In genomic region chr20:17976305-17976704, GRCh38 we compare ENCODE assay signal across 17 cellular contexts. TPM values are rescaled to one million over a fixed set of nuclear protein-coding genes. Genes with fewer than 3 reads are reported as not detected.
DNase-seq lines count a peak whose midpoint lies in the region; TF ChIP-seq lines count a peak whose summit lies in the region.
"Had no signal": no experiment of that assay in that cellular context is flagged by ENCODE, and none has a peak within 500 bp of the region (broad histone marks: within the 10 kb centered on the region; RNA-seq: fewer than 3 reads in every experiment).

No MANE protein-coding gene starts in this region.

- peaks cover 45% of the 10 kb centered on the region for H4K20me1 ChIP-seq in Loucy (ENCODE audit: insufficient read depth, low read length, poor library complexity, severe bottlenecking)

- H3K4me2 ChIP-seq in Loucy (ENCODE audit: low read depth, low read length, poor library complexity, severe bottlenecking): peak overlapping the region; percentile 86
- H3K4me2 ChIP-seq: BLaER1 treated with 17β-estradiol and CSF1 and Interleukin-3, amounts not matched to agents 10 nM and 100 nM had no signal

- 50 to 72% methylated on average over 6 of the region's 6 CpGs for WGBS in thyroid gland, 2 donors

- peaks cover 50% of the 10 kb centered on the region for H3K36me3 Mint-ChIP-seq in T-helper 2 cell treated with Interferon-gamma antibody and Interleukin-4, amounts not matched to agents 5 μg/mL and 100 μg/mL, for 36 hours (ENCODE audit: low read depth)
- peaks cover 3% of the 10 kb centered on the region for H3K36me3 Mint-ChIP-seq in endothelial cell (ENCODE audit: low read depth, unreplicated experiment)

- H3K27me3 ChIP-seq in Loucy (ENCODE audit: insufficient read depth, low read length, poor library complexity, severe bottlenecking) (no peaks in the 10 kb centered on the region), thyroid gland (no peaks in the 10 kb centered on the region)
- H3K27me3 ChIP-seq: BLaER1 treated with 17β-estradiol and CSF1 and Interleukin-3, amounts not matched to agents 10 nM and 100 nM had no signal

- H3F3A ChIP-seq in Loucy (ENCODE audit: low read depth): no peaks in the 10 kb centered on the region

- no peak for TF ChIP-seq POLR2A in thyroid gland (IDR thresholded peaks at IDR 0.05)

- H3K4me3 Mint-ChIP-seq in T-helper 2 cell treated with Interferon-gamma antibody and Interleukin-4, amounts not matched to agents 5 μg/mL and 100 μg/mL, for 36 hours: no peak overlapping the region
- no peak overlapping the region for H3K4me3 Mint-ChIP-seq in endothelial cell (ENCODE audit: unreplicated experiment)
- H3K4me3 Mint-ChIP-seq: CD4-positive, alpha-beta T cell; H9 had no signal

- H3K9ac ChIP-seq in Loucy (ENCODE audit: low read depth, low read length, poor library complexity, severe bottlenecking): no peak overlapping the region
- H3K9ac ChIP-seq: BLaER1 treated with 17β-estradiol and CSF1 and Interleukin-3, amounts not matched to agents 10 nM and 100 nM had no signal

- no peaks in the 10 kb centered on the region for H3K9me3 ChIP-seq in Loucy (ENCODE audit: insufficient read depth, low read depth, low read length)
- H3K9me3 ChIP-seq in thyroid gland: no peaks in the 10 kb centered on the region
- H3K9me3 ChIP-seq: BLaER1 treated with 17β-estradiol and CSF1 and Interleukin-3, amounts not matched to agents 10 nM and 100 nM had no signal

- H3K27me3 Mint-ChIP-seq in T-helper 2 cell treated with Interferon-gamma antibody and Interleukin-4, amounts not matched to agents 5 μg/mL and 100 μg/mL, for 36 hours (ENCODE audit: low read depth): no peaks in the 10 kb centered on the region
- H3K27me3 Mint-ChIP-seq in endothelial cell (ENCODE audit: unreplicated experiment): no peaks in the 10 kb centered on the region
- H3K27me3 Mint-ChIP-seq: CD4-positive, alpha-beta T cell; IgD-negative memory B cell had no signal

- H3K4me1 ChIP-seq in Loucy (ENCODE audit: insufficient read depth, low read length, poor library complexity, severe bottlenecking): peaks cover 30% of the 10 kb centered on the region
- peaks cover 37 to 48% of the 10 kb centered on the region in 2 donors for H3K4me1 ChIP-seq in thyroid gland

- peak overlapping the region; percentile 11 to 77 (median 64) for H3K27ac ChIP-seq in thyroid gland
- H3K27ac ChIP-seq: 22Rv1 had no signal

- peaks cover 13% of the 10 kb centered on the region; the same call in 1 of the 2 replicates for H3K36me3 ChIP-seq in Loucy (ENCODE audit: insufficient read depth, low read length)
- H3K36me3 ChIP-seq in thyroid gland: no peaks in the 10 kb centered on the region

- DNase-seq in T-helper 2 cell treated with Interferon-gamma antibody and Interleukin-4, amounts not matched to agents 5 μg/mL and 100 μg/mL, for 36 hours (ENCODE audit: low spot score): no peak
- no peak for DNase-seq in T-helper 2 cell
- DNase-seq in endothelial cell (ENCODE audit: low spot score): no peak
- DNase-seq in thyroid gland: peak in 1 of 2 donors; percentile 33
- DNase-seq in T1000 (lab: John Stamatoyannopoulos, UW): no peak
- no peak for DNase-seq in ACHN
- DNase-seq: AML-193; CD4-positive, alpha-beta T cell; DMS153; DMS79 treated with DMSO at 0.1 percent for 48 hours; EL; GOT3; H9 had no signal

- in situ Hi-C loops in ACHN (cut with HindIII; ENCODE audit: low pct_ligation_motif_present, low pct_unique_long_range_greater_than_20kb, low sequenced_read_pairs): no loop called here

- no peak overlapping the region for H3K4me3 ChIP-seq in Loucy (ENCODE audit: low read length, poor library complexity, severe bottlenecking)
- H3K4me3 ChIP-seq in thyroid gland (replicated peaks in 1 of 3): no peak overlapping the region
- H3K4me3 ChIP-seq: BLaER1 treated with 17β-estradiol and CSF1 and Interleukin-3, amounts not matched to agents 10 nM and 100 nM had no signal

- H3K27ac Mint-ChIP-seq in T-helper 2 cell treated with Interferon-gamma antibody and Interleukin-4, amounts not matched to agents 5 μg/mL and 100 μg/mL, for 36 hours: peak overlapping the region; percentile 15
- H3K27ac Mint-ChIP-seq in endothelial cell (ENCODE audit: unreplicated experiment): peak overlapping the region; percentile 37
- H3K27ac Mint-ChIP-seq: CD4-positive, alpha-beta T cell had no signal

- H3K4me1 Mint-ChIP-seq in T-helper 2 cell treated with Interferon-gamma antibody and Interleukin-4, amounts not matched to agents 5 μg/mL and 100 μg/mL, for 36 hours (ENCODE audit: low read depth): peaks cover 38% of the 10 kb centered on the region
- H3K4me1 Mint-ChIP-seq in endothelial cell (ENCODE audit: unreplicated experiment): peaks cover 28% of the 10 kb centered on the region

- H2AFZ ChIP-seq in Loucy (ENCODE audit: low read length): no peak overlapping the region

- H3K9me3 Mint-ChIP-seq in T-helper 2 cell treated with Interferon-gamma antibody and Interleukin-4, amounts not matched to agents 5 μg/mL and 100 μg/mL, for 36 hours: no peaks in the 10 kb centered on the region
- no peaks in the 10 kb centered on the region for H3K9me3 Mint-ChIP-seq in endothelial cell (ENCODE audit: unreplicated experiment)
- H3K9me3 Mint-ChIP-seq: CD4-positive, alpha-beta T cell; H9; IgD-negative memory B cell had no signal

- H3K9me2 ChIP-seq in Loucy (replicated peaks; ENCODE audit: low read depth, low read length): no peaks in the 10 kb centered on the region

- intact Hi-C loops in thyroid gland (cut with DNase I): no loop called here

- peaks cover 63% of the 10 kb centered on the region for H3K79me2 ChIP-seq in Loucy (ENCODE audit: insufficient read depth, low read length)

- TF ChIP-seq CTCF in Loucy (conservative IDR thresholded peaks at IDR 0.05; ENCODE audit: low read length): no peak
- TF ChIP-seq CTCF in endothelial cell (IDR thresholded peaks at IDR 0.05; ENCODE audit: unreplicated experiment): no peak
- TF ChIP-seq CTCF in thyroid gland (IDR thresholded peaks at IDR 0.05): no peak

RNA-seq across cellular contexts. Expression of gene MGME1, which starts 7.5 kb away (rescaled TPM):
- 17.5 TPM for total RNA-seq in endothelial cell (ENCODE audit: unreplicated experiment)
- total RNA-seq in thyroid gland: 10 to 100 TPM; 14.6 to 24.2 (median 16.8) TPM

RNA-seq across cellular contexts. Expression of gene SNX5, which starts 7.7 kb away (rescaled TPM):
- total RNA-seq in endothelial cell (ENCODE audit: unreplicated experiment) (61.7 TPM), thyroid gland (100 to 1,000 TPM; 247 to 346 (median 270) TPM)
